Comparison of ENCODE assay signal across 11 cellular contexts in genomic region chr6:7219310-7219709, GRCh38.
DNase-seq lines count a peak whose midpoint lies in the region; ATAC-seq and TF ChIP-seq lines count a peak whose summit lies in the region.
"Had no signal": no experiment of that assay in that cellular context is flagged by ENCODE, and none has a peak within 500 bp of the region (broad histone marks: within the 10 kb centered on the region; RNA-seq: fewer than 3 reads in every experiment).

No MANE protein-coding gene starts in this region.

- H3K9me3 ChIP-seq in body of pancreas: no peaks in the 10 kb centered on the region
- no peaks in the 10 kb centered on the region for H3K9me3 ChIP-seq in liver (ENCODE audit: control insufficient read depth in 4 of 4, low read length in 3 of 4)
- no peaks in the 10 kb centered on the region for H3K9me3 ChIP-seq in upper lobe of left lung

- intact Hi-C loops in body of pancreas (cut with DNase I) (no loop called here), posterior vena cava (cut with DNase I) (no loop called here)

- H3K27ac ChIP-seq in body of pancreas: peak overlapping the region; percentile 25 to 70 (median 64)
- H3K27ac ChIP-seq in liver (ENCODE audit: low read depth in 1 of 2, low read length in 2 of 2): peak overlapping the region; percentile 94 to 98
- peak overlapping the region in 3 of 4 donors; percentile 7 to 69 (median 56) for H3K27ac ChIP-seq in upper lobe of left lung

- H3K27me3 ChIP-seq in body of pancreas (no peaks in the 10 kb centered on the region), liver (ENCODE audit: control insufficient read depth in 4 of 4, insufficient read depth in 4 of 4, low read length in 3 of 4) (no peaks in the 10 kb centered on the region), upper lobe of left lung (no peaks in the 10 kb centered on the region)

- no peaks in the 10 kb centered on the region for H3K36me3 ChIP-seq in body of pancreas (replicated peaks in 1 of 2; ENCODE audit: insufficient read depth in 1 of 2, low read depth in 2 of 2)
- peaks cover 0 to 6% (median 3%) of the 10 kb centered on the region in 4 donors for H3K36me3 ChIP-seq in liver (ENCODE audit: control insufficient read depth in 4 of 4, insufficient read depth in 3 of 4, low read depth in 1 of 4, low read length in 3 of 4)
- peaks cover 0 to 37% (median 16%) of the 10 kb centered on the region in 4 donors for H3K36me3 ChIP-seq in upper lobe of left lung

- TF ChIP-seq POLR2A in body of pancreas (IDR thresholded peaks at IDR 0.05) (no peak), upper lobe of left lung (IDR thresholded peaks at IDR 0.05) (no peak)

- H3K27ac Mint-ChIP-seq in activated CD4-positive, alpha-beta T cell treated with anti-CD3 and anti-CD28 coated beads, Interleukin-2, amount 10 ng/mL, durations not matched to agents 7 days and 5 days: no peak overlapping the region
- H3K27ac Mint-ChIP-seq: activated B cell treated with CpG ODN at 0.5 μM for 24 hours had no signal

- H3K4me1 Mint-ChIP-seq in activated CD4-positive, alpha-beta T cell treated with anti-CD3 and anti-CD28 coated beads, Interleukin-2, amount 10 ng/mL, durations not matched to agents 7 days and 5 days: peaks cover 9% of the 10 kb centered on the region

- peak; percentile 25 for DNase-seq in activated CD4-positive, alpha-beta T cell treated with anti-CD3 and anti-CD28 coated beads for 48 hours
- DNase-seq in activated CD4-positive, alpha-beta T cell treated with anti-CD3 and anti-CD28 coated beads, Interleukin-2, amount 10 ng/mL, durations not matched to agents 7 days and 5 days: no peak
- DNase-seq in body of pancreas (peak in 3 of 4 donors; percentile 40 to 58 (median 55)), upper lobe of left lung (no peak), posterior vena cava (ENCODE audit: low spot score) (no peak), Kasumi-1 (lab: John Stamatoyannopoulos, UW) (no peak)
- no peak for DNase-seq in stimulated activated CD4-positive, alpha-beta T cell treated with anti-CD3 and anti-CD28 coated beads, Interleukin-2, amount 100 ng/mL, for 24 hours
- DNase-seq: activated B cell treated with CpG ODN at 0.5 μM for 24 hours, GOT3 had no signal

- H3K27me3 Mint-ChIP-seq in activated CD4-positive, alpha-beta T cell treated with anti-CD3 and anti-CD28 coated beads, Interleukin-2, amount 10 ng/mL, durations not matched to agents 7 days and 5 days: no peaks in the 10 kb centered on the region
- H3K27me3 Mint-ChIP-seq: activated B cell treated with CpG ODN at 0.5 μM for 24 hours had no signal

- CTCF ChIA-PET in activated CD4-positive, alpha-beta T cell treated with anti-CD3 and anti-CD28 coated beads, Interleukin-2, amount 10 ng/mL, durations not matched to agents 7 days and 5 days (lab: Charles Lee): interaction anchor here (1.8 kb wide), 1 partner anchor 13 kb away, joined by 5 read pairs; no protein-coding TSS in a partner anchor

- no peak for TF ChIP-seq EP300 in upper lobe of left lung (IDR thresholded peaks at IDR 0.05)

- no peak overlapping the region for H3K4me3 ChIP-seq in body of pancreas
- H3K4me3 ChIP-seq in liver (ENCODE audit: low read depth in 1 of 3, low read length in 3 of 3): no peak overlapping the region
- H3K4me3 ChIP-seq in upper lobe of left lung: no peak overlapping the region

- peaks cover 28% of the 10 kb centered on the region for H3K36me3 Mint-ChIP-seq in activated CD4-positive, alpha-beta T cell treated with anti-CD3 and anti-CD28 coated beads, Interleukin-2, amount 10 ng/mL, durations not matched to agents 7 days and 5 days (ENCODE audit: low read depth)

- ATAC-seq in body of pancreas (no peak), upper lobe of left lung (ENCODE audit: low FRiP score in 2 of 2) (peak in 1 of 2 donors; percentile 20)

- TF ChIP-seq CTCF in body of pancreas (IDR thresholded peaks at IDR 0.05): no peak
- no peak for TF ChIP-seq CTCF in liver (IDR thresholded peaks at IDR 0.05; ENCODE audit: low read depth, low read length, missing input control)
- no peak for TF ChIP-seq CTCF in upper lobe of left lung (IDR thresholded peaks at IDR 0.05)

- no peaks in the 10 kb centered on the region for H3K9me3 Mint-ChIP-seq in activated CD4-positive, alpha-beta T cell treated with anti-CD3 and anti-CD28 coated beads, Interleukin-2, amount 10 ng/mL, durations not matched to agents 7 days and 5 days
- H3K9me3 Mint-ChIP-seq: activated B cell treated with CpG ODN at 0.5 μM for 24 hours, brain had no signal

- H3K4me1 ChIP-seq in body of pancreas (peaks cover 88% of the 10 kb centered on the region), liver (ENCODE audit: control insufficient read depth in 4 of 4, insufficient read depth in 4 of 4, low read length in 3 of 4) (peaks cover 29 to 77% (median 65%) of the 10 kb centered on the region in 4 donors), upper lobe of left lung (peaks cover 39 to 52% (median 41%) of the 10 kb centered on the region in 4 donors)

- TF ChIP-seq RAD21 in liver (IDR thresholded peaks at IDR 0.05): peak; percentile 46 to 50

- H3K4me3 Mint-ChIP-seq in activated CD4-positive, alpha-beta T cell treated with anti-CD3 and anti-CD28 coated beads, Interleukin-2, amount 10 ng/mL, durations not matched to agents 7 days and 5 days: no peak overlapping the region
- H3K4me3 Mint-ChIP-seq: activated B cell treated with CpG ODN at 0.5 μM for 24 hours, brain had no signal

- peak overlapping the region; percentile 20 to 94 for H3K9ac ChIP-seq in liver (ENCODE audit: low read depth in 1 of 2, low read length in 2 of 2)

- 44 to 59% methylated on average over 6 of the region's 6 CpGs for WGBS in body of pancreas, 2 donors
- whole genome bisulfite sequencing in liver: 24% methylated on average over 6 of the region's 6 CpGs
- 71 to 83% methylated on average over 6 of the region's 6 CpGs for WGBS in upper lobe of left lung, 2 donors

- POLR2A ChIA-PET in activated CD4-positive, alpha-beta T cell treated with anti-CD3 and anti-CD28 coated beads, Interleukin-2, amount 10 ng/mL, durations not matched to agents 7 days and 5 days (lab: Charles Lee): no interaction called here

TF ChIP-seq in liver, 16 proteins besides CTCF, POLR2A, EP300 and RAD21 (continues in another document):
- peak; percentile 60 for TF ChIP-seq HNF4G (IDR thresholded peaks at IDR 0.05)
- TF ChIP-seq YY1 (IDR thresholded peaks at IDR 0.05): no peak
- peak; percentile 81 for TF ChIP-seq FOXA1 (IDR thresholded peaks at IDR 0.05)
- TF ChIP-seq TAF1 (conservative IDR thresholded peaks at IDR 0.05): no peak
- TF ChIP-seq ATF3 (IDR thresholded peaks at IDR 0.05): no peak
- peak; percentile 55 for TF ChIP-seq NR2F2 (IDR thresholded peaks at IDR 0.05)
- peak; percentile 75 for TF ChIP-seq FOXA2 (IDR thresholded peaks at IDR 0.05)
- TF ChIP-seq RXRA (IDR thresholded peaks at IDR 0.05): peak; percentile 93 to 96
- peak; percentile 84 for TF ChIP-seq SP1 (IDR thresholded peaks at IDR 0.05)
- TF ChIP-seq REST (IDR thresholded peaks at IDR 0.05): peak; percentile 48
- peak; percentile 14 to 86 for TF ChIP-seq JUND (IDR thresholded peaks at IDR 0.05)
- TF ChIP-seq HNF4A (conservative IDR thresholded peaks at IDR 0.05): peak; percentile 79 to 92
- peak; percentile 92 for TF ChIP-seq MAX (IDR thresholded peaks at IDR 0.05)
- no peak for TF ChIP-seq GABPA (IDR thresholded peaks at IDR 0.05 in 1 of 2, conservative IDR thresholded peaks at IDR 0.05 in 1 of 2)
- TF ChIP-seq EGR1 (IDR thresholded peaks at IDR 0.05; ENCODE audit: low read depth in 2 of 2): peak in 1 of 2 donors; percentile 63

Comparison
In these comparisons a context has a peak if more than half of its experiments do, and no peak if none do; other contexts are left out.
1. DNase-seq: peak in activated CD4-positive, alpha-beta T cell treated with anti-CD3 and anti-CD28 coated beads for 48 hours (single experiment) and body of pancreas (3 of 4); none in activated CD4-positive, alpha-beta T cell treated with anti-CD3 and anti-CD28 coated beads, Interleukin-2, amount 10 ng/mL, durations not matched to agents 7 days and 5 days (single experiment), upper lobe of left lung (0 of 2), stimulated activated CD4-positive, alpha-beta T cell treated with anti-CD3 and anti-CD28 coated beads, Interleukin-2, amount 100 ng/mL, for 24 hours (0 of 2), posterior vena cava (single experiment) and Kasumi-1 (0 of 2).
2. Peak in every context shown above with its lines, with median percentiles within 50 percentile points of each other: H3K27ac ChIP-seq.